ENCODE assay signal across 22 cellular contexts in genomic region chr5:33766023-33766422, GRCh38.
DNase-seq lines count a peak whose midpoint lies in the region; ATAC-seq, FAIRE-seq and TF ChIP-seq lines count a peak whose summit lies in the region.
"Had no signal": no experiment of that assay in that cellular context is flagged by ENCODE, and none has a peak within 500 bp of the region (broad histone marks: within the 10 kb centered on the region; RNA-seq: fewer than 3 reads in every experiment).

No MANE protein-coding gene starts in this region.

- intact Hi-C loops in PC-3 (cut with micrococcal nuclease) (no loop called here), transverse colon (cut with DNase I; ENCODE audit: low total_unique reads) (loop anchor here (10.0 kb wide), 1 partner anchor 291 kb away; no protein-coding TSS in a partner anchor)

- CTCF ChIA-PET in PC-3 (lab: Charles Lee), result no interaction called here

- no peaks in the 10 kb centered on the region for H3K9me3 ChIP-seq in PC-3 (ENCODE audit: low read length)
- H3K9me3 ChIP-seq in transverse colon, result no peaks in the 10 kb centered on the region
- H3K9me3 ChIP-seq: A549 had no signal

- BruUV-seq in PC-3 (replicated peaks; lab: Mats Ljungman, UMichigan), result no TSS peak

- FAIRE-seq in GM12891 (lab: Jason Lieb, UNC) (peak; percentile 91), H54 (lab: Jason Lieb, UNC) (peak; percentile 36)
- FAIRE-seq: A549, G401.6 had no signal

- DNase-seq in GM12891 (ENCODE audit: insufficient read length, low spot score) (no peak), H54 (ENCODE audit: insufficient read length, low spot score) (no peak), PC-3 (no peak), choroid plexus epithelial cell (ENCODE audit: low read depth) (peak; percentile 56), transverse colon (no peak), NCI-H2196 (lab: John Stamatoyannopoulos, UW; ENCODE audit: unreplicated experiment) (no peak)
- DNase-seq: C1 segment of cervical spinal cord; CD4-positive, alpha-beta memory T cell; COR-L47; NCI-H1048; NCI-H1417; NCI-H1694; NCI-H2029 treated with DMSO at 0.1 percent for 48 hours; NCI-H2227 treated with DMSO at 0.1 percent for 48 hours; NCI-H526 treated with DMSO at 0.1 percent for 48 hours; OCI-M1; SJCRH30 had no signal

- TF ChIP-seq EP300 in transverse colon (IDR thresholded peaks at IDR 0.05; ENCODE audit: low read depth), result no peak

- H3K9ac ChIP-seq in PC-3 (ENCODE audit: low read length), result no peak overlapping the region
- H3K9ac ChIP-seq: KMS-11 had no signal

- H3K79me2 ChIP-seq in PC-3 (ENCODE audit: low read length), result no peaks in the 10 kb centered on the region

- H2AFZ ChIP-seq in PC-3 (ENCODE audit: low read length), result peak overlapping the region; percentile 46; the same call in 1 of the 2 replicates

- H3K4me3 ChIP-seq in PC-3 (ENCODE audit: low read length) (no peak overlapping the region), choroid plexus epithelial cell (ENCODE audit: low read depth, low read length) (no peak overlapping the region), transverse colon (no peak overlapping the region)
- H3K4me3 ChIP-seq: A549, SJCRH30 had no signal

- no peaks in the 10 kb centered on the region for H3F3A ChIP-seq in PC-3 (ENCODE audit: low read length, unreplicated experiment)

- H3K36me3 ChIP-seq in PC-3 (ENCODE audit: low read depth, low read length), result no peaks in the 10 kb centered on the region
- no peaks in the 10 kb centered on the region for H3K36me3 ChIP-seq in transverse colon
- H3K36me3 ChIP-seq: SJCRH30 had no signal

- TF ChIP-seq POLR2A in GM12891 (IDR thresholded peaks at IDR 0.05; ENCODE audit: low read depth, low read length) (no peak), H54 (IDR thresholded peaks at IDR 0.05; ENCODE audit: low read depth, low read length) (no peak), transverse colon (IDR thresholded peaks at IDR 0.05) (no peak)

- H3K27ac ChIP-seq in PC-3 (ENCODE audit: low read length) (no peak overlapping the region), transverse colon (no peak overlapping the region)
- H3K27ac ChIP-seq: A549, KMS-11, SJCRH30 had no signal

- POLR2A ChIA-PET in PC-3 (lab: Charles Lee; ENCODE audit: unreplicated experiment), result no interaction called here

- 40 to 68% methylated on average over 2 of the region's 2 CpGs for WGBS in transverse colon (ENCODE audit: low coverage in 1 of 2), 2 donors

- 0 out of 2 replicates have a peak, but pooled peaks cover 4% of the 10 kb centered on the region for H3K9me2 ChIP-seq in PC-3 (replicated peaks; ENCODE audit: low read length)

- 0 out of 2 replicates have a peak, but pooled peaks cover 4% of the 10 kb centered on the region for H3K4me1 ChIP-seq in PC-3 (ENCODE audit: insufficient read depth, low read length)
- peaks cover 0 to 4% (median 0%) of the 10 kb centered on the region in 4 donors for H3K4me1 ChIP-seq in transverse colon
- H3K4me1 ChIP-seq: A549 had no signal

- H3K27me3 ChIP-seq in PC-3 (ENCODE audit: low read length) (no peaks in the 10 kb centered on the region), transverse colon (no peaks in the 10 kb centered on the region)
- H3K27me3 ChIP-seq: SJCRH30 had no signal

- ATAC-seq in PC-3 (no peak), HG03469 (IDR thresholded peaks at IDR 0.05; ENCODE audit: unreplicated experiment) (no peak)
- ATAC-seq: A549, Right ventricle myocardium inferior had no signal

- H4K20me1 ChIP-seq in PC-3 (ENCODE audit: low read length), result no peaks in the 10 kb centered on the region

- H3K4me2 ChIP-seq in PC-3 (ENCODE audit: low read length), result no peak overlapping the region
- H3K4me2 ChIP-seq: A549, KMS-11 had no signal

- in situ Hi-C loops in transverse colon (cut with MboI; ENCODE audit: low pct_ligation_motif_present in 1 of 4, low pct_unique_long_range_greater_than_20kb in 1 of 4, low sequenced_read_pairs in 3 of 4), result no loop called here

- TF ChIP-seq CTCF in PC-3 (conservative IDR thresholded peaks at IDR 0.05; ENCODE audit: low read depth, low read length) (no peak), choroid plexus epithelial cell (conservative IDR thresholded peaks at IDR 0.05; ENCODE audit: low read depth, low read length) (peak; percentile 20), transverse colon (IDR thresholded peaks at IDR 0.05) (no peak)

TF ChIP-seq in GM12891, 5 proteins besides CTCF, POLR2A, EP300 and RAD21:
- TF ChIP-seq POU2F2 (IDR thresholded peaks at IDR 0.05; ENCODE audit: low read depth, low read length) (no peak), POLR2AphosphoS5 (IDR thresholded peaks at IDR 0.05; ENCODE audit: low read depth, low read length) (no peak), TAF1 (IDR thresholded peaks at IDR 0.05; ENCODE audit: low read depth, low read length) (no peak), PAX5 (IDR thresholded peaks at IDR 0.05; ENCODE audit: insufficient read depth, low read length, severe bottlenecking) (no peak), SPI1 (IDR thresholded peaks at IDR 0.05; ENCODE audit: low read depth, low read length) (no peak)
TF ChIP-seq in GM12891: peak in this region for 0.
